In the genomic region with DNA sequence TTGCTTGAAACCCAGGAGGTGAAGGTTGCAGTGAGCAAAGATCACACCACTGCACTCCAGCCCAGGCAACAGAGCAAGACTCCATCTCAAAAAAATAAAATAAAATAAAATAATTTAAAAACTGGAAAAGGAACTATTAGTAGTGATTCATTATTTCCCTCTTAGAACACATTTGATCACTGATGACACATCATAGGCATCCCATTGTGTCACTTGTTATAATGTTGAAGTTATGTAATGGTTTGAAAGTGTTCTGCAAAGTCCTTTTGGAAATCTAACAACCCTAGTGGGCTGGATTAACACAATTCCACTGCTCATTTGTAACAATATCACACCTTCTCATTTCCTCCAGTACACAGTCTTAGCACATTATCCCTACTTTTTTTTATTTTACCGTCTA, we compare ENCODE assay signal across 18 cellular contexts.
"Had no signal": no experiment of that assay in that cellular context is flagged by ENCODE, and none has a peak within 500 bp of the region (broad histone marks: within the 10 kb centered on the region; RNA-seq: fewer than 3 reads in every experiment).

No MANE protein-coding gene starts in this region.

- H3K4me3 ChIP-seq: gastrocnemius medialis, spleen, testis, upper lobe of left lung had no signal

- ATAC-seq: activated CD4-positive, alpha-beta T cell treated with anti-CD3 and anti-CD28 coated beads for 36 hours; activated T-cell treated with anti-CD3 and anti-CD28 coated beads, Interleukin-2, amount 50 U/mL, for 72 hours; gastrocnemius medialis; left ventricle myocardium superior; natural killer cell treated with Interleukin-12 subunit alpha and Interleukin-12 subunit beta and Interleukin-15 and Interleukin-18, amount 100 ng/mL, for 72 hours had no signal

- H3K4me1 ChIP-seq: gastrocnemius medialis, spleen, testis, upper lobe of left lung had no signal

- H3K36me3 ChIP-seq: gastrocnemius medialis, spleen, upper lobe of left lung had no signal

- H3K27me3 ChIP-seq: gastrocnemius medialis, spleen, testis, upper lobe of left lung had no signal

- H3K9me3 ChIP-seq: gastrocnemius medialis, spleen, testis, upper lobe of left lung had no signal

- H3K27ac ChIP-seq: gastrocnemius medialis, spleen, testis, upper lobe of left lung had no signal

- DNase-seq: activated B cell treated with CpG ODN at 0.5 μM for 24 hours; activated CD4-positive, alpha-beta T cell treated with anti-CD3 and anti-CD28 coated beads for 36 hours; activated CD4-positive, alpha-beta T cell treated with anti-CD3 and anti-CD28 coated beads, Interleukin-2, amount 50 U/mL, for 4 hours; activated effector memory CD4-positive, alpha-beta T cell treated with Interleukin-2 at 50 U/mL for 16 hours; activated naive CD4-positive, alpha-beta T cell treated with anti-CD3 and anti-CD28 coated beads, Interleukin-2, amount 10 ng/mL, durations not matched to agents 7 days and 5 days; activated T-cell treated with anti-CD3 and anti-CD28 coated beads, Interleukin-2, amount 50 U/mL, for 72 hours; amygdala; cortex of kidney; gastrocnemius medialis; hypothalamus; left ventricle myocardium superior; mammary epithelial cell; spleen; stimulated activated CD4-positive, alpha-beta T cell treated with anti-CD3 and anti-CD28 coated beads, Interleukin-4, amount 100 ng/mL, for 1 hour; stimulated activated naive CD4-positive, alpha-beta T cell; testis; upper lobe of left lung had no signal
